1 cellular context compared by ENCODE assay signal in genomic region chr6:108661430-108661829, GRCh38.
A peak's percentile ranks its signal among the peaks of the same experiment; 100 is the strongest.
TF ChIP-seq lines count a peak whose summit lies in the region.

No MANE protein-coding gene starts in this region.

TF ChIP-seq in K562, 482 proteins besides CTCF, POLR2A, EP300 and RAD21 (continued from another document):
- TF ChIP-seq, protein P1, sequence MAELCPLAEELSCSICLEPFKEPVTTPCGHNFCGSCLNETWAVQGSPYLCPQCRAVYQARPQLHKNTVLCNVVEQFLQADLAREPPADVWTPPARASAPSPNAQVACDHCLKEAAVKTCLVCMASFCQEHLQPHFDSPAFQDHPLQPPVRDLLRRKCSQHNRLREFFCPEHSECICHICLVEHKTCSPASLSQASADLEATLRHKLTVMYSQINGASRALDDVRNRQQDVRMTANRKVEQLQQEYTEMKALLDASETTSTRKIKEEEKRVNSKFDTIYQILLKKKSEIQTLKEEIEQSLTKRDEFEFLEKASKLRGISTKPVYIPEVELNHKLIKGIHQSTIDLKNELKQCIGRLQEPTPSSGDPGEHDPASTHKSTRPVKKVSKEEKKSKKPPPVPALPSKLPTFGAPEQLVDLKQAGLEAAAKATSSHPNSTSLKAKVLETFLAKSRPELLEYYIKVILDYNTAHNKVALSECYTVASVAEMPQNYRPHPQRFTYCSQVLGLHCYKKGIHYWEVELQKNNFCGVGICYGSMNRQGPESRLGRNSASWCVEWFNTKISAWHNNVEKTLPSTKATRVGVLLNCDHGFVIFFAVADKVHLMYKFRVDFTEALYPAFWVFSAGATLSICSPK (IDR thresholded peaks at IDR 0.05; ENCODE audit: borderline replicate concordance) = no peak
- TF ChIP-seq DMBX1 (CRISPR knock-in tag; IDR thresholded peaks at IDR 0.05; ENCODE audit: borderline replicate concordance) = no peak
- no peak for TF ChIP-seq ATF4 (CRISPR knock-in tag; IDR thresholded peaks at IDR 0.05)
- no peak for TF ChIP-seq ZBTB26 (CRISPR knock-in tag; IDR thresholded peaks at IDR 0.05)
- TF ChIP-seq ZFP36 (IDR thresholded peaks at IDR 0.05; ENCODE audit: low read depth, low read length, partially characterized antibody) = no peak
- TF ChIP-seq TAF1 (IDR thresholded peaks at IDR 0.05; ENCODE audit: control insufficient read depth, extremely low read depth, insufficient read depth, low read length, severe bottlenecking) = no peak
- no peak for TF ChIP-seq ZNF134 (CRISPR knock-in tag; conservative IDR thresholded peaks at IDR 0.05)
- peak; percentile 7; the same call in 1 of the 2 replicates for TF ChIP-seq C11orf30 (IDR thresholded peaks at IDR 0.05; ENCODE audit: low read depth)
- TF ChIP-seq NFE2 (IDR thresholded peaks at IDR 0.05; ENCODE audit: low read depth) = peak; percentile 59
- TF ChIP-seq JUN (IDR thresholded peaks at IDR 0.05; ENCODE audit: borderline replicate concordance, low read depth, low read length) = peak; percentile 83
- TF ChIP-seq JUN (CRISPR knock-in tag; IDR thresholded peaks at IDR 0.05; ENCODE audit: borderline replicate concordance) = no peak
- no peak for TF ChIP-seq TGIF2 (CRISPR knock-in tag; IDR thresholded peaks at IDR 0.05)
- TF ChIP-seq, protein P2, sequence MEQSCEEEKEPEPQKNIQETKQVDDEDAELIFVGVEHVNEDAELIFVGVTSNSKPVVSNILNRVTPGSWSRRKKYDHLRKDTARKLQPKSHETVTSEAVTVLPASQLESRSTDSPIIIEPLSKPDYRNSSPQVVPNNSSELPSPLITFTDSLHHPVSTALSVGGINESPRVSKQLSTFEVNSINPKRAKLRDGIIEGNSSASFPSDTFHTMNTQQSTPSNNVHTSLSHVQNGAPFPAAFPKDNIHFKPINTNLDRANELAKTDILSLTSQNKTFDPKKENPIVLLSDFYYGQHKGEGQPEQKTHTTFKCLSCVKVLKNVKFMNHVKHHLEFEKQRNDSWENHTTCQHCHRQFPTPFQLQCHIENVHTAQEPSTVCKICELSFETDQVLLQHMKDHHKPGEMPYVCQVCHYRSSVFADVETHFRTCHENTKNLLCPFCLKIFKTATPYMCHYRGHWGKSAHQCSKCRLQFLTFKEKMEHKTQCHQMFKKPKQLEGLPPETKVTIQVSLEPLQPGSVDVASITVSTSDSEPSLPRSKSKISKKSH (CRISPR knock-in tag; IDR thresholded peaks at IDR 0.05) = no peak
- TF ChIP-seq, protein P3, sequence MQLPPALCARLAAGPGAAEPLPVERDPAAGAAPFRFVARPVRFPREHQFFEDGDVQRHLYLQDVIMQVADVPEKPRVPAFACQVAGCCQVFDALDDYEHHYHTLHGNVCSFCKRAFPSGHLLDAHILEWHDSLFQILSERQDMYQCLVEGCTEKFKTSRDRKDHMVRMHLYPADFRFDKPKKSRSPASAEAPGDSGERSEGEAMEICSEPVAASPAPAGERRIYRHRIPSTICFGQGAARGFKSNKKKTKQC (CRISPR knock-in tag; IDR thresholded peaks at IDR 0.05) = no peak
- TF ChIP-seq TAF7 (tag; IDR thresholded peaks at IDR 0.05) = no peak
- TF ChIP-seq NEUROD1 (IDR thresholded peaks at IDR 0.05; ENCODE audit: borderline replicate concordance, low read depth, low read length, partially characterized antibody) = no peak
- no peak for TF ChIP-seq ZNF77 (CRISPR knock-in tag; IDR thresholded peaks at IDR 0.05)
- no peak for TF ChIP-seq YBX1 (IDR thresholded peaks at IDR 0.05)
- TF ChIP-seq, protein P4, sequence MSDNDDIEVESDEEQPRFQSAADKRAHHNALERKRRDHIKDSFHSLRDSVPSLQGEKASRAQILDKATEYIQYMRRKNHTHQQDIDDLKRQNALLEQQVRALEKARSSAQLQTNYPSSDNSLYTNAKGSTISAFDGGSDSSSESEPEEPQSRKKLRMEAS (CRISPR knock-in tag; IDR thresholded peaks at IDR 0.05) = no peak
- no peak for TF ChIP-seq SRF (CRISPR knock-in tag; IDR thresholded peaks at IDR 0.05)
- TF ChIP-seq, protein P5, sequence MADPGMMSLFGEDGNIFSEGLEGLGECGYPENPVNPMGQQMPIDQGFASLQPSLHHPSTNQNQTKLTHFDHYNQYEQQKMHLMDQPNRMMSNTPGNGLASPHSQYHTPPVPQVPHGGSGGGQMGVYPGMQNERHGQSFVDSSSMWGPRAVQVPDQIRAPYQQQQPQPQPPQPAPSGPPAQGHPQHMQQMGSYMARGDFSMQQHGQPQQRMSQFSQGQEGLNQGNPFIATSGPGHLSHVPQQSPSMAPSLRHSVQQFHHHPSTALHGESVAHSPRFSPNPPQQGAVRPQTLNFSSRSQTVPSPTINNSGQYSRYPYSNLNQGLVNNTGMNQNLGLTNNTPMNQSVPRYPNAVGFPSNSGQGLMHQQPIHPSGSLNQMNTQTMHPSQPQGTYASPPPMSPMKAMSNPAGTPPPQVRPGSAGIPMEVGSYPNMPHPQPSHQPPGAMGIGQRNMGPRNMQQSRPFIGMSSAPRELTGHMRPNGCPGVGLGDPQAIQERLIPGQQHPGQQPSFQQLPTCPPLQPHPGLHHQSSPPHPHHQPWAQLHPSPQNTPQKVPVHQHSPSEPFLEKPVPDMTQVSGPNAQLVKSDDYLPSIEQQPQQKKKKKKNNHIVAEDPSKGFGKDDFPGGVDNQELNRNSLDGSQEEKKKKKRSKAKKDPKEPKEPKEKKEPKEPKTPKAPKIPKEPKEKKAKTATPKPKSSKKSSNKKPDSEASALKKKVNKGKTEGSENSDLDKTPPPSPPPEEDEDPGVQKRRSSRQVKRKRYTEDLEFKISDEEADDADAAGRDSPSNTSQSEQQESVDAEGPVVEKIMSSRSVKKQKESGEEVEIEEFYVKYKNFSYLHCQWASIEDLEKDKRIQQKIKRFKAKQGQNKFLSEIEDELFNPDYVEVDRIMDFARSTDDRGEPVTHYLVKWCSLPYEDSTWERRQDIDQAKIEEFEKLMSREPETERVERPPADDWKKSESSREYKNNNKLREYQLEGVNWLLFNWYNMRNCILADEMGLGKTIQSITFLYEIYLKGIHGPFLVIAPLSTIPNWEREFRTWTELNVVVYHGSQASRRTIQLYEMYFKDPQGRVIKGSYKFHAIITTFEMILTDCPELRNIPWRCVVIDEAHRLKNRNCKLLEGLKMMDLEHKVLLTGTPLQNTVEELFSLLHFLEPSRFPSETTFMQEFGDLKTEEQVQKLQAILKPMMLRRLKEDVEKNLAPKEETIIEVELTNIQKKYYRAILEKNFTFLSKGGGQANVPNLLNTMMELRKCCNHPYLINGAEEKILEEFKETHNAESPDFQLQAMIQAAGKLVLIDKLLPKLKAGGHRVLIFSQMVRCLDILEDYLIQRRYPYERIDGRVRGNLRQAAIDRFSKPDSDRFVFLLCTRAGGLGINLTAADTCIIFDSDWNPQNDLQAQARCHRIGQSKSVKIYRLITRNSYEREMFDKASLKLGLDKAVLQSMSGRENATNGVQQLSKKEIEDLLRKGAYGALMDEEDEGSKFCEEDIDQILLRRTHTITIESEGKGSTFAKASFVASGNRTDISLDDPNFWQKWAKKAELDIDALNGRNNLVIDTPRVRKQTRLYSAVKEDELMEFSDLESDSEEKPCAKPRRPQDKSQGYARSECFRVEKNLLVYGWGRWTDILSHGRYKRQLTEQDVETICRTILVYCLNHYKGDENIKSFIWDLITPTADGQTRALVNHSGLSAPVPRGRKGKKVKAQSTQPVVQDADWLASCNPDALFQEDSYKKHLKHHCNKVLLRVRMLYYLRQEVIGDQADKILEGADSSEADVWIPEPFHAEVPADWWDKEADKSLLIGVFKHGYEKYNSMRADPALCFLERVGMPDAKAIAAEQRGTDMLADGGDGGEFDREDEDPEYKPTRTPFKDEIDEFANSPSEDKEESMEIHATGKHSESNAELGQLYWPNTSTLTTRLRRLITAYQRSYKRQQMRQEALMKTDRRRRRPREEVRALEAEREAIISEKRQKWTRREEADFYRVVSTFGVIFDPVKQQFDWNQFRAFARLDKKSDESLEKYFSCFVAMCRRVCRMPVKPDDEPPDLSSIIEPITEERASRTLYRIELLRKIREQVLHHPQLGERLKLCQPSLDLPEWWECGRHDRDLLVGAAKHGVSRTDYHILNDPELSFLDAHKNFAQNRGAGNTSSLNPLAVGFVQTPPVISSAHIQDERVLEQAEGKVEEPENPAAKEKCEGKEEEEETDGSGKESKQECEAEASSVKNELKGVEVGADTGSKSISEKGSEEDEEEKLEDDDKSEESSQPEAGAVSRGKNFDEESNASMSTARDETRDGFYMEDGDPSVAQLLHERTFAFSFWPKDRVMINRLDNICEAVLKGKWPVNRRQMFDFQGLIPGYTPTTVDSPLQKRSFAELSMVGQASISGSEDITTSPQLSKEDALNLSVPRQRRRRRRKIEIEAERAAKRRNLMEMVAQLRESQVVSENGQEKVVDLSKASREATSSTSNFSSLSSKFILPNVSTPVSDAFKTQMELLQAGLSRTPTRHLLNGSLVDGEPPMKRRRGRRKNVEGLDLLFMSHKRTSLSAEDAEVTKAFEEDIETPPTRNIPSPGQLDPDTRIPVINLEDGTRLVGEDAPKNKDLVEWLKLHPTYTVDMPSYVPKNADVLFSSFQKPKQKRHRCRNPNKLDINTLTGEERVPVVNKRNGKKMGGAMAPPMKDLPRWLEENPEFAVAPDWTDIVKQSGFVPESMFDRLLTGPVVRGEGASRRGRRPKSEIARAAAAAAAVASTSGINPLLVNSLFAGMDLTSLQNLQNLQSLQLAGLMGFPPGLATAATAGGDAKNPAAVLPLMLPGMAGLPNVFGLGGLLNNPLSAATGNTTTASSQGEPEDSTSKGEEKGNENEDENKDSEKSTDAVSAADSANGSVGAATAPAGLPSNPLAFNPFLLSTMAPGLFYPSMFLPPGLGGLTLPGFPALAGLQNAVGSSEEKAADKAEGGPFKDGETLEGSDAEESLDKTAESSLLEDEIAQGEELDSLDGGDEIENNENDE (IDR thresholded peaks at IDR 0.05; ENCODE audit: low read depth, low read length) = no peak
- no peak for TF ChIP-seq BDP1 (IDR thresholded peaks at IDR 0.05; ENCODE audit: insufficient read depth, insufficient read length)
- TF ChIP-seq, protein P6, sequence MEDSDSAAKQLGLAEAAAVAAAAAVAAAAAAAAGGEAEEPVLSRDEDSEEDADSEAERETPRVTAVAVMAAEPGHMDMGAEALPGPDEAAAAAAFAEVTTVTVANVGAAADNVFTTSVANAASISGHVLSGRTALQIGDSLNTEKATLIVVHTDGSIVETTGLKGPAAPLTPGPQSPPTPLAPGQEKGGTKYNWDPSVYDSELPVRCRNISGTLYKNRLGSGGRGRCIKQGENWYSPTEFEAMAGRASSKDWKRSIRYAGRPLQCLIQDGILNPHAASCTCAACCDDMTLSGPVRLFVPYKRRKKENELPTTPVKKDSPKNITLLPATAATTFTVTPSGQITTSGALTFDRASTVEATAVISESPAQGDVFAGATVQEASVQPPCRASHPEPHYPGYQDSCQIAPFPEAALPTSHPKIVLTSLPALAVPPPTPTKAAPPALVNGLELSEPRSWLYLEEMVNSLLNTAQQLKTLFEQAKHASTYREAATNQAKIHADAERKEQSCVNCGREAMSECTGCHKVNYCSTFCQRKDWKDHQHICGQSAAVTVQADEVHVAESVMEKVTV (CRISPR knock-in tag; IDR thresholded peaks at IDR 0.05) = no peak
- TF ChIP-seq ZBTB8A (IDR thresholded peaks at IDR 0.05; ENCODE audit: partially characterized antibody) = no peak
- no peak for TF ChIP-seq NRF1 (conservative IDR thresholded peaks at IDR 0.05 in 1 of 2, IDR thresholded peaks at IDR 0.05 in 1 of 2)
- TF ChIP-seq ZNF449 (CRISPR knock-in tag; IDR thresholded peaks at IDR 0.05) = no peak
- no peak for TF ChIP-seq U2AF2 (optimal IDR thresholded peaks at IDR 0.05; ENCODE audit: low read depth, low read length)
